1 cellular context compared by ENCODE assay signal in genomic region chr19:33194884-33195710, GRCh38.
TF ChIP-seq lines count a peak whose summit lies in the region.

No MANE protein-coding gene starts in this region.

TF ChIP-seq in HepG2, 621 proteins besides CTCF, POLR2A, EP300 and RAD21 (continued from another document and continues in another):
- TF ChIP-seq ZNF512B (CRISPR knock-in tag; IDR thresholded peaks at IDR 0.05; ENCODE audit: borderline replicate concordance), result no peak
- no peak for TF ChIP-seq PITX1 (CRISPR knock-in tag; IDR thresholded peaks at IDR 0.05)
- no peak for TF ChIP-seq SIN3B (IDR thresholded peaks at IDR 0.05; ENCODE audit: low read length)
- TF ChIP-seq MEIS2 (CRISPR knock-in tag; IDR thresholded peaks at IDR 0.05), result no peak
- no peak for TF ChIP-seq MXD3 (CRISPR knock-in tag; IDR thresholded peaks at IDR 0.05)
- no peak; the same call in 1 of the 2 replicates for TF ChIP-seq ZNF800 (CRISPR knock-in tag; IDR thresholded peaks at IDR 0.05)
- TF ChIP-seq ZNF768 (CRISPR knock-in tag; IDR thresholded peaks at IDR 0.05), result peak; percentile 11; the same call in 1 of the 2 replicates
- peak; percentile 60; the same call in 1 of the 2 replicates for TF ChIP-seq ZNF446 (CRISPR knock-in tag; IDR thresholded peaks at IDR 0.05)
- TF ChIP-seq ZNF3 (CRISPR knock-in tag; IDR thresholded peaks at IDR 0.05), result no peak
- TF ChIP-seq NCOA1 (CRISPR knock-in tag; IDR thresholded peaks at IDR 0.05), result 0 out of 2 replicates have a peak, but pooled peaks have one; percentile 42
- TF ChIP-seq ZNF674 (CRISPR knock-in tag; IDR thresholded peaks at IDR 0.05; ENCODE audit: low read depth), result no peak
- peak; percentile 51; the same call in 1 of the 2 replicates for TF ChIP-seq HNF1B (CRISPR knock-in tag; IDR thresholded peaks at IDR 0.05)
- TF ChIP-seq ZSCAN29 (CRISPR knock-in tag; conservative IDR thresholded peaks at IDR 0.05), result no peak
- TF ChIP-seq ZNF451 (CRISPR knock-in tag; IDR thresholded peaks at IDR 0.05), result no peak
- TF ChIP-seq XRCC5 (optimal IDR thresholded peaks at IDR 0.05; ENCODE audit: low read length), result peak; percentile 37
- TF ChIP-seq SOX13 (IDR thresholded peaks at IDR 0.05), result no peak
- peak in 1 of 2 experiments; percentile 23; a peak in 1 of 4 replicates for TF ChIP-seq SOX13 (CRISPR knock-in tag; conservative IDR thresholded peaks at IDR 0.05 in 1 of 2, IDR thresholded peaks at IDR 0.05 in 1 of 2)
- TF ChIP-seq HOXA9 (CRISPR knock-in tag; IDR thresholded peaks at IDR 0.05; ENCODE audit: borderline replicate concordance), result no peak
- TF ChIP-seq, protein P1, sequence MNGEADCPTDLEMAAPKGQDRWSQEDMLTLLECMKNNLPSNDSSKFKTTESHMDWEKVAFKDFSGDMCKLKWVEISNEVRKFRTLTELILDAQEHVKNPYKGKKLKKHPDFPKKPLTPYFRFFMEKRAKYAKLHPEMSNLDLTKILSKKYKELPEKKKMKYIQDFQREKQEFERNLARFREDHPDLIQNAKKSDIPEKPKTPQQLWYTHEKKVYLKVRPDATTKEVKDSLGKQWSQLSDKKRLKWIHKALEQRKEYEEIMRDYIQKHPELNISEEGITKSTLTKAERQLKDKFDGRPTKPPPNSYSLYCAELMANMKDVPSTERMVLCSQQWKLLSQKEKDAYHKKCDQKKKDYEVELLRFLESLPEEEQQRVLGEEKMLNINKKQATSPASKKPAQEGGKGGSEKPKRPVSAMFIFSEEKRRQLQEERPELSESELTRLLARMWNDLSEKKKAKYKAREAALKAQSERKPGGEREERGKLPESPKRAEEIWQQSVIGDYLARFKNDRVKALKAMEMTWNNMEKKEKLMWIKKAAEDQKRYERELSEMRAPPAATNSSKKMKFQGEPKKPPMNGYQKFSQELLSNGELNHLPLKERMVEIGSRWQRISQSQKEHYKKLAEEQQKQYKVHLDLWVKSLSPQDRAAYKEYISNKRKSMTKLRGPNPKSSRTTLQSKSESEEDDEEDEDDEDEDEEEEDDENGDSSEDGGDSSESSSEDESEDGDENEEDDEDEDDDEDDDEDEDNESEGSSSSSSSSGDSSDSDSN (CRISPR knock-in tag; IDR thresholded peaks at IDR 0.05), result peak; percentile 87
- no peak for TF ChIP-seq ZNF256 (CRISPR knock-in tag; conservative IDR thresholded peaks at IDR 0.05)
- TF ChIP-seq HNRNPL (IDR thresholded peaks at IDR 0.05; ENCODE audit: low read depth, low read length), result 0 out of 2 replicates have a peak, but pooled peaks have one; percentile 21
- no peak for TF ChIP-seq FLYWCH1 (CRISPR knock-in tag; IDR thresholded peaks at IDR 0.05)
- no peak for TF ChIP-seq ZSCAN9 (CRISPR knock-in tag; IDR thresholded peaks at IDR 0.05; ENCODE audit: borderline replicate concordance)
- TF ChIP-seq KLF6 (CRISPR knock-in tag; IDR thresholded peaks at IDR 0.05), result no peak
- TF ChIP-seq ZNF350 (CRISPR knock-in tag; IDR thresholded peaks at IDR 0.05; ENCODE audit: borderline replicate concordance, low read depth), result peak; percentile 34; the same call in 1 of the 2 replicates
- no peak for TF ChIP-seq AHR (CRISPR knock-in tag; IDR thresholded peaks at IDR 0.05)
- peak; percentile 61 for TF ChIP-seq HNF4G (IDR thresholded peaks at IDR 0.05; ENCODE audit: borderline replicate concordance, low read depth, low read length)
- TF ChIP-seq HNF4G (CRISPR knock-in tag; IDR thresholded peaks at IDR 0.05; ENCODE audit: borderline replicate concordance, low read depth), result no peak; the same call in 1 of the 2 replicates
- TF ChIP-seq SAP130 (CRISPR knock-in tag; IDR thresholded peaks at IDR 0.05; ENCODE audit: low read depth), result peak; percentile 60
- TF ChIP-seq MLX (CRISPR knock-in tag; IDR thresholded peaks at IDR 0.05), result no peak
- TF ChIP-seq CREB1 (IDR thresholded peaks at IDR 0.05), result peak; percentile 43; the same call in 1 of the 2 replicates
- TF ChIP-seq CREB1 (CRISPR knock-in tag; IDR thresholded peaks at IDR 0.05), result no peak
- no peak for TF ChIP-seq TRIM22 (IDR thresholded peaks at IDR 0.05)
- peak; percentile 27 for TF ChIP-seq HNRNPK (IDR thresholded peaks at IDR 0.05; ENCODE audit: low read depth, low read length, poor library complexity, severe bottlenecking)
- TF ChIP-seq MAZ (IDR thresholded peaks at IDR 0.05; ENCODE audit: borderline replicate concordance, low read depth, low read length), result 0 out of 2 replicates have a peak, but pooled peaks have one; percentile 29
- peak; percentile 30; the same call in 1 of the 2 replicates for TF ChIP-seq MAZ (CRISPR knock-in tag; IDR thresholded peaks at IDR 0.05; ENCODE audit: low read depth)
- TF ChIP-seq, protein P2, sequence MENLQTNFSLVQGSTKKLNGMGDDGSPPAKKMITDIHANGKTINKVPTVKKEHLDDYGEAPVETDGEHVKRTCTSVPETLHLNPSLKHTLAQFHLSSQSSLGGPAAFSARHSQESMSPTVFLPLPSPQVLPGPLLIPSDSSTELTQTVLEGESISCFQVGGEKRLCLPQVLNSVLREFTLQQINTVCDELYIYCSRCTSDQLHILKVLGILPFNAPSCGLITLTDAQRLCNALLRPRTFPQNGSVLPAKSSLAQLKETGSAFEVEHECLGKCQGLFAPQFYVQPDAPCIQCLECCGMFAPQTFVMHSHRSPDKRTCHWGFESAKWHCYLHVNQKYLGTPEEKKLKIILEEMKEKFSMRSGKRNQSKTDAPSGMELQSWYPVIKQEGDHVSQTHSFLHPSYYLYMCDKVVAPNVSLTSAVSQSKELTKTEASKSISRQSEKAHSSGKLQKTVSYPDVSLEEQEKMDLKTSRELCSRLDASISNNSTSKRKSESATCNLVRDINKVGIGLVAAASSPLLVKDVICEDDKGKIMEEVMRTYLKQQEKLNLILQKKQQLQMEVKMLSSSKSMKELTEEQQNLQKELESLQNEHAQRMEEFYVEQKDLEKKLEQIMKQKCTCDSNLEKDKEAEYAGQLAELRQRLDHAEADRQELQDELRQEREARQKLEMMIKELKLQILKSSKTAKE (CRISPR knock-in tag; IDR thresholded peaks at IDR 0.05; ENCODE audit: borderline replicate concordance), result no peak
- TF ChIP-seq MED1 (CRISPR knock-in tag; IDR thresholded peaks at IDR 0.05), result no peak
- 0 out of 2 replicates have a peak, but pooled peaks have one; percentile 25 for TF ChIP-seq HOXA5 (CRISPR knock-in tag; IDR thresholded peaks at IDR 0.05)
- TF ChIP-seq PHF21A (CRISPR knock-in tag; IDR thresholded peaks at IDR 0.05), result peak; percentile 77
- no peak for TF ChIP-seq ARNT (IDR thresholded peaks at IDR 0.05)
- TF ChIP-seq, protein P3, sequence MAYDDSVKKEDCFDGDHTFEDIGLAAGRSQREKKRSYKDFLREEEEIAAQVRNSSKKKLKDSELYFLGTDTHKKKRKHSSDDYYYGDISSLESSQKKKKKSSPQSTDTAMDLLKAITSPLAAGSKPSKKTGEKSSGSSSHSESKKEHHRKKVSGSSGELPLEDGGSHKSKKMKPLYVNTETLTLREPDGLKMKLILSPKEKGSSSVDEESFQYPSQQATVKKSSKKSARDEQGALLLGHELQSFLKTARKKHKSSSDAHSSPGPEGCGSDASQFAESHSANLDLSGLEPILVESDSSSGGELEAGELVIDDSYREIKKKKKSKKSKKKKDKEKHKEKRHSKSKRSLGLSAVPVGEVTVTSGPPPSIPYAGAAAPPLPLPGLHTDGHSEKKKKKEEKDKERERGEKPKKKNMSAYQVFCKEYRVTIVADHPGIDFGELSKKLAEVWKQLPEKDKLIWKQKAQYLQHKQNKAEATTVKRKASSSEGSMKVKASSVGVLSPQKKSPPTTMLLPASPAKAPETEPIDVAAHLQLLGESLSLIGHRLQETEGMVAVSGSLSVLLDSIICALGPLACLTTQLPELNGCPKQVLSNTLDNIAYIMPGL (CRISPR knock-in tag; IDR thresholded peaks at IDR 0.05; ENCODE audit: borderline replicate concordance in 1 of 2, low read depth in 1 of 2), result peak in 1 of 2 experiments; percentile 60; a peak in 1 of 4 replicates
- TF ChIP-seq XBP1 (CRISPR knock-in tag; IDR thresholded peaks at IDR 0.05), result no peak
- TF ChIP-seq SIN3A (IDR thresholded peaks at IDR 0.05; ENCODE audit: borderline replicate concordance, low read depth, low read length), result peak; percentile 19; the same call in 1 of the 2 replicates
- TF ChIP-seq AGO2 (optimal IDR thresholded peaks at IDR 0.05; ENCODE audit: low read depth, low read length), result peak; percentile 41
- no peak for TF ChIP-seq E2F1 (CRISPR knock-in tag; IDR thresholded peaks at IDR 0.05)
- TF ChIP-seq HOXA7 (CRISPR knock-in tag; IDR thresholded peaks at IDR 0.05), result no peak
- TF ChIP-seq ZFX (CRISPR knock-in tag; IDR thresholded peaks at IDR 0.05; ENCODE audit: low read depth), result peak; percentile 81
